ENCODE assay signal across 31 cellular contexts in the genomic region with DNA sequence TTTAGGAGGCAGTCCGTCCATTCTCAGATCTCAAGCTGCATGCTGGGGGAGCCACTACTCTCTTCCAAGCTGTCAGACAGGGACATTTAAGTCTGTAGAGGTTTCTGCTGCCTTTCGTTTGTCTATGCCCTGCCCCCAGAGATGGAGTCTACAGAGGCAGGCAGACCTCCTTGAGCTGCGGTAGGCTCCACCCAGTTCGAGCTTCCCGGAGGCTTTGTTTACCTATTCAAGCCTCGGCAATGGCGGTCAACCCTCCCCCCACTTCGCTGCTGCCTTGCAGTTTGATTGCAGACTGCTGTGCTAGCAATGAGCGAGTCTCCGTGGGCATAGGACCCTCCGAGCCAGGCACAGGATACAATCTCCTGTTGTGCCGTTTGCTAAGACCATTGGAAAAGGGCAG.
"Had no signal": no experiment of that assay in that cellular context is flagged by ENCODE, and none has a peak within 500 bp of the region (broad histone marks: within the 10 kb centered on the region; RNA-seq: fewer than 3 reads in every experiment).

No MANE protein-coding gene starts in this region.

- ATAC-seq: activated CD8-positive, alpha-beta memory T cell treated with anti-CD3 and anti-CD28 coated beads, Interleukin-2, amount 10 ng/mL, durations not matched to agents 7 days and 5 days; activated naive CD8-positive, alpha-beta T cell treated with anti-CD3 and anti-CD28 coated beads, Interleukin-2, amount 50 U/mL, for 24 hours; PC-3 had no signal

- DNase-seq: activated CD4-positive, alpha-beta memory T cell treated with anti-CD3 and anti-CD28 coated beads, Interleukin-2, amount 10 ng/mL, durations not matched to agents 7 days and 5 days; activated CD4-positive, alpha-beta T cell treated with anti-CD3 and anti-CD28 coated beads for 1 hour; activated CD4-positive, alpha-beta T cell treated with anti-CD3 and anti-CD28 coated beads for 48 hours; activated CD4-positive, CD25-positive, alpha-beta regulatory T cell; activated CD8-positive, alpha-beta memory T cell treated with anti-CD3 and anti-CD28 coated beads for 24 hours; activated CD8-positive, alpha-beta memory T cell treated with anti-CD3 and anti-CD28 coated beads, Interleukin-2, amount 10 ng/mL, durations not matched to agents 7 days and 5 days; activated CD8-positive, alpha-beta memory T cell treated with anti-CD3 and anti-CD28 coated beads, Interleukin-2, amount 50 U/mL, for 48 hours; activated effector memory CD4-positive, alpha-beta T cell treated with Interleukin-2 at 50 U/mL for 16 hours; activated naive CD4-positive, alpha-beta T cell treated with anti-CD3 and anti-CD28 coated beads, Interleukin-2, amount 10 ng/mL, durations not matched to agents 7 days and 5 days; activated naive CD8-positive, alpha-beta T cell treated with anti-CD3 and anti-CD28 coated beads, Interleukin-2, amount 50 U/mL, for 24 hours; activated T-cell treated with anti-CD3 and anti-CD28 coated beads, Interleukin-2, amount 50 U/mL, for 48 hours; anterior cingulate cortex; caudate nucleus; cerebellar nuclear complex; cortex of kidney; NCI-H1105; NCI-H1417 treated with DMSO at 0.1 percent for 48 hours; NCI-H187 treated with DMSO at 0.1 percent for 48 hours; NCI-H2081; NCI-H226; NCI-H446 treated with DMSO at 0.1 percent for 48 hours; NCI-H524; NCI-H774; NK-92 treated with Interleukin-12 subunit alpha and Interleukin-12 subunit beta, amount 100 ng/mL, for 24 hours; PC-3; Right ventricle myocardium superior; SW 1271; T-helper 1 cell; T-helper 2 cell; T-helper 9 cell; WERI-Rb-1 had no signal
